In genomic region chr12:109277899-109278762, GRCh38 we compare ENCODE assay signal across 1 cellular context.
TF ChIP-seq lines count a peak whose summit lies in the region.

No MANE protein-coding gene starts in this region.

TF ChIP-seq in HepG2, 621 proteins besides CTCF, POLR2A, EP300 and RAD21 (continued from another document and continues in another):
- TF ChIP-seq PREB (CRISPR knock-in tag; IDR thresholded peaks at IDR 0.05) (no peak), ZNF496 (CRISPR knock-in tag; IDR thresholded peaks at IDR 0.05; ENCODE audit: insufficient replicate concordance) (no peak), KDM1A (CRISPR knock-in tag; IDR thresholded peaks at IDR 0.05) (peak; percentile 58; the same call in 1 of the 2 replicates), PAXIP1 (CRISPR knock-in tag; conservative IDR thresholded peaks at IDR 0.05) (peak; percentile 79), ZZZ3 (CRISPR knock-in tag; IDR thresholded peaks at IDR 0.05; ENCODE audit: borderline replicate concordance) (no peak), ZNF256 (CRISPR knock-in tag; conservative IDR thresholded peaks at IDR 0.05) (no peak), MTA3 (CRISPR knock-in tag; IDR thresholded peaks at IDR 0.05) (no peak), ZNF280B (CRISPR knock-in tag; IDR thresholded peaks at IDR 0.05; ENCODE audit: borderline replicate concordance) (no peak), STAG1 (CRISPR knock-in tag; IDR thresholded peaks at IDR 0.05) (no peak), NFAT5 (CRISPR knock-in tag; IDR thresholded peaks at IDR 0.05) (no peak), MYNN (CRISPR knock-in tag; IDR thresholded peaks at IDR 0.05; ENCODE audit: low read depth) (no peak), BRF2 (CRISPR knock-in tag; IDR thresholded peaks at IDR 0.05) (no peak), JUN (CRISPR knock-in tag; IDR thresholded peaks at IDR 0.05) (peak; percentile 80), ZNF75D (CRISPR knock-in tag; IDR thresholded peaks at IDR 0.05; ENCODE audit: borderline replicate concordance) (no peak), SAFB2 (CRISPR knock-in tag; IDR thresholded peaks at IDR 0.05; ENCODE audit: borderline replicate concordance, low read depth) (no peak), ATF7 (IDR thresholded peaks at IDR 0.05) (peak; percentile 84), ATF7 (CRISPR knock-in tag; IDR thresholded peaks at IDR 0.05) (no peak; the same call in none of the 2 replicates), ZNF33B (CRISPR knock-in tag; IDR thresholded peaks at IDR 0.05) (0 out of 2 replicates have a peak, but pooled peaks have one; percentile 6), ZNF629 (CRISPR knock-in tag; conservative IDR thresholded peaks at IDR 0.05) (peak; percentile 64; the same call in 1 of the 2 replicates), CSRNP1 (CRISPR knock-in tag; IDR thresholded peaks at IDR 0.05) (no peak; the same call in 1 of the 2 replicates), ETV6 (CRISPR knock-in tag; conservative IDR thresholded peaks at IDR 0.05) (no peak), KLF16 (CRISPR knock-in tag; IDR thresholded peaks at IDR 0.05) (peak in 1 of 2 experiments; percentile 91; a peak in 2 of 4 replicates), MIER3 (CRISPR knock-in tag; IDR thresholded peaks at IDR 0.05; ENCODE audit: borderline replicate concordance) (peak; percentile 77; the same call in 1 of the 2 replicates), ARNT2 (CRISPR knock-in tag; IDR thresholded peaks at IDR 0.05; ENCODE audit: low read depth) (0 out of 2 replicates have a peak, but pooled peaks have one; percentile 34), ZNF44 (CRISPR knock-in tag; IDR thresholded peaks at IDR 0.05) (no peak), KAT2B (IDR thresholded peaks at IDR 0.05; ENCODE audit: borderline replicate concordance, low read depth, low read length) (no peak), ZNF704 (CRISPR knock-in tag; IDR thresholded peaks at IDR 0.05; ENCODE audit: borderline replicate concordance) (no peak), ZNF800 (CRISPR knock-in tag; IDR thresholded peaks at IDR 0.05) (no peak), FOXA3 (CRISPR knock-in tag; IDR thresholded peaks at IDR 0.05) (peak; percentile 94), MED8 (CRISPR knock-in tag; IDR thresholded peaks at IDR 0.05; ENCODE audit: insufficient replicate concordance) (no peak), ZNF430 (CRISPR knock-in tag; IDR thresholded peaks at IDR 0.05) (no peak), HNRNPK (IDR thresholded peaks at IDR 0.05; ENCODE audit: low read depth, low read length, poor library complexity, severe bottlenecking) (no peak), ZNF792 (CRISPR knock-in tag; IDR thresholded peaks at IDR 0.05) (0 out of 2 replicates have a peak, but pooled peaks have one; percentile 41), BCL6 (CRISPR knock-in tag; IDR thresholded peaks at IDR 0.05) (peak; percentile 79), ZNF350 (CRISPR knock-in tag; IDR thresholded peaks at IDR 0.05; ENCODE audit: borderline replicate concordance, low read depth) (peak; percentile 44; the same call in 1 of the 2 replicates), ATF4 (CRISPR knock-in tag; IDR thresholded peaks at IDR 0.05) (peak in 1 of 2 experiments; percentile 76; a peak in 2 of 4 replicates), CENPX (CRISPR knock-in tag; IDR thresholded peaks at IDR 0.05) (no peak), ELF4 (CRISPR knock-in tag; IDR thresholded peaks at IDR 0.05; ENCODE audit: borderline replicate concordance) (no peak), NR2F2 (IDR thresholded peaks at IDR 0.05; ENCODE audit: borderline replicate concordance, low read depth) (peak; percentile 91), ZBTB2 (CRISPR knock-in tag; IDR thresholded peaks at IDR 0.05; ENCODE audit: low read depth) (no peak), SIN3A (IDR thresholded peaks at IDR 0.05; ENCODE audit: borderline replicate concordance, low read depth, low read length) (no peak), PAWR (CRISPR knock-in tag; IDR thresholded peaks at IDR 0.05; ENCODE audit: borderline replicate concordance) (no peak)
